ENCODE assay signal across 13 cellular contexts in genomic region chr2:22281033-22281432, GRCh38.
A peak's percentile ranks its signal among the peaks of the same experiment; 100 is the strongest.
DNase-seq lines count a peak whose midpoint lies in the region; ATAC-seq, FAIRE-seq and TF ChIP-seq lines count a peak whose summit lies in the region.
"Had no signal": no experiment of that assay in that cellular context is flagged by ENCODE, and none has a peak within 500 bp of the region (broad histone marks: within the 10 kb centered on the region; RNA-seq: fewer than 3 reads in every experiment).

No MANE protein-coding gene starts in this region.

- no peaks in the 10 kb centered on the region for H3K9me3 ChIP-seq in T-helper 17 cell (ENCODE audit: control insufficient read depth, low read length, poor library complexity, severe bottlenecking)

- no peak for TF ChIP-seq POLR2A in NB4 (IDR thresholded peaks at IDR 0.05; ENCODE audit: extremely low read depth, insufficient read length)

- DNase-seq in COLO829 (ENCODE audit: low spot score) (peak; percentile 46), NB4 (ENCODE audit: low read depth) (peak; percentile 10), NCI-H1930 (lab: John Stamatoyannopoulos, UW) (no peak), T-helper 17 cell (no peak)
- no peak for DNase-seq in activated CD4-positive, alpha-beta T cell treated with anti-CD3 and anti-CD28 coated beads for 1 hour
- DNase-seq: activated CD8-positive, alpha-beta T cell treated with anti-CD3 and anti-CD28 coated beads, Interleukin-2, amount 10 ng/mL, durations not matched to agents 7 days and 5 days; erythroblast; MM.1S; SW 1271 had no signal

- no peak overlapping the region for H3K4me3 Mint-ChIP-seq in T-helper 17 cell
- H3K4me3 Mint-ChIP-seq: activated CD8-positive, alpha-beta T cell treated with anti-CD3 and anti-CD28 coated beads, Interleukin-2, amount 10 ng/mL, durations not matched to agents 7 days and 5 days had no signal

- no peak overlapping the region for H3K27ac Mint-ChIP-seq in T-helper 17 cell
- H3K27ac Mint-ChIP-seq: activated CD8-positive, alpha-beta T cell treated with anti-CD3 and anti-CD28 coated beads, Interleukin-2, amount 10 ng/mL, durations not matched to agents 7 days and 5 days had no signal

- peak; percentile 65 for FAIRE-seq in islet of Langerhans (lab: Jason Lieb, UNC)

- no peaks in the 10 kb centered on the region for H3K27me3 Mint-ChIP-seq in T-helper 17 cell

- ATAC-seq in SK-N-SH treated with all-trans-retinoic acid at 6 μM for 48 hours, result no peak; the same call in 2 of the 3 replicates
- no peak for ATAC-seq in HG02981 (IDR thresholded peaks at IDR 0.05; ENCODE audit: unreplicated experiment)
- no peak for ATAC-seq in T-helper 17 cell
- ATAC-seq: activated CD8-positive, alpha-beta T cell treated with anti-CD3 and anti-CD28 coated beads, Interleukin-2, amount 10 ng/mL, durations not matched to agents 7 days and 5 days had no signal

- TF ChIP-seq CTCF in NB4 (IDR thresholded peaks at IDR 0.05; ENCODE audit: low read depth, low read length), result no peak

- no peaks in the 10 kb centered on the region for H3K36me3 Mint-ChIP-seq in T-helper 17 cell (ENCODE audit: low read depth)

- H3K4me1 Mint-ChIP-seq in T-helper 17 cell, result no peaks in the 10 kb centered on the region

- no peak overlapping the region for H3K4me3 ChIP-seq in NB4 (ENCODE audit: low read depth, low read length)
- H3K4me3 ChIP-seq: skin epidermis had no signal

TF ChIP-seq in SK-N-SH treated with all-trans-retinoic acid at 6 μM for 48 hours, 23 proteins besides CTCF, POLR2A, EP300 and RAD21:
- TF ChIP-seq ARNTL (CRISPR knock-in tag; IDR thresholded peaks at IDR 0.05; ENCODE audit: borderline replicate concordance, low read depth) (no peak), SNAI2 (CRISPR knock-in tag; IDR thresholded peaks at IDR 0.05) (no peak), CSRNP3 (CRISPR knock-in tag; IDR thresholded peaks at IDR 0.05) (no peak), OSR1 (CRISPR knock-in tag; IDR thresholded peaks at IDR 0.05) (no peak), CREB5 (CRISPR knock-in tag; IDR thresholded peaks at IDR 0.05; ENCODE audit: low read depth) (no peak), ZC3H10 (CRISPR knock-in tag; IDR thresholded peaks at IDR 0.05) (no peak), ZFP3 (CRISPR knock-in tag; IDR thresholded peaks at IDR 0.05) (peak; percentile 76), ESRRG (CRISPR knock-in tag; IDR thresholded peaks at IDR 0.05) (no peak), ZFP30 (CRISPR knock-in tag; IDR thresholded peaks at IDR 0.05) (no peak), CSDC2 (CRISPR knock-in tag; IDR thresholded peaks at IDR 0.05) (no peak), TOX (CRISPR knock-in tag; IDR thresholded peaks at IDR 0.05; ENCODE audit: borderline replicate concordance) (no peak), ZNF8 (CRISPR knock-in tag; IDR thresholded peaks at IDR 0.05) (no peak), POU6F1 (CRISPR knock-in tag; IDR thresholded peaks at IDR 0.05; ENCODE audit: borderline replicate concordance, low read depth) (no peak), BACH2 (CRISPR knock-in tag; IDR thresholded peaks at IDR 0.05; ENCODE audit: borderline replicate concordance) (no peak), PPARA (CRISPR knock-in tag; IDR thresholded peaks at IDR 0.05; ENCODE audit: borderline replicate concordance) (0 out of 2 replicates have a peak, but pooled peaks have one; percentile 25), GLIS3 (CRISPR knock-in tag; IDR thresholded peaks at IDR 0.05) (no peak), ISL1 (CRISPR knock-in tag; IDR thresholded peaks at IDR 0.05) (peak; percentile 40; the same call in 1 of the 2 replicates), ZNF565 (CRISPR knock-in tag; conservative IDR thresholded peaks at IDR 0.05; ENCODE audit: low read depth) (no peak), ZNF70 (CRISPR knock-in tag; IDR thresholded peaks at IDR 0.05) (no peak), RARB (CRISPR knock-in tag; IDR thresholded peaks at IDR 0.05) (no peak), TCF4 (CRISPR knock-in tag; IDR thresholded peaks at IDR 0.05; ENCODE audit: borderline replicate concordance) (peak; percentile 50; the same call in 1 of the 2 replicates)
- TF ChIP-seq, protein P1, sequence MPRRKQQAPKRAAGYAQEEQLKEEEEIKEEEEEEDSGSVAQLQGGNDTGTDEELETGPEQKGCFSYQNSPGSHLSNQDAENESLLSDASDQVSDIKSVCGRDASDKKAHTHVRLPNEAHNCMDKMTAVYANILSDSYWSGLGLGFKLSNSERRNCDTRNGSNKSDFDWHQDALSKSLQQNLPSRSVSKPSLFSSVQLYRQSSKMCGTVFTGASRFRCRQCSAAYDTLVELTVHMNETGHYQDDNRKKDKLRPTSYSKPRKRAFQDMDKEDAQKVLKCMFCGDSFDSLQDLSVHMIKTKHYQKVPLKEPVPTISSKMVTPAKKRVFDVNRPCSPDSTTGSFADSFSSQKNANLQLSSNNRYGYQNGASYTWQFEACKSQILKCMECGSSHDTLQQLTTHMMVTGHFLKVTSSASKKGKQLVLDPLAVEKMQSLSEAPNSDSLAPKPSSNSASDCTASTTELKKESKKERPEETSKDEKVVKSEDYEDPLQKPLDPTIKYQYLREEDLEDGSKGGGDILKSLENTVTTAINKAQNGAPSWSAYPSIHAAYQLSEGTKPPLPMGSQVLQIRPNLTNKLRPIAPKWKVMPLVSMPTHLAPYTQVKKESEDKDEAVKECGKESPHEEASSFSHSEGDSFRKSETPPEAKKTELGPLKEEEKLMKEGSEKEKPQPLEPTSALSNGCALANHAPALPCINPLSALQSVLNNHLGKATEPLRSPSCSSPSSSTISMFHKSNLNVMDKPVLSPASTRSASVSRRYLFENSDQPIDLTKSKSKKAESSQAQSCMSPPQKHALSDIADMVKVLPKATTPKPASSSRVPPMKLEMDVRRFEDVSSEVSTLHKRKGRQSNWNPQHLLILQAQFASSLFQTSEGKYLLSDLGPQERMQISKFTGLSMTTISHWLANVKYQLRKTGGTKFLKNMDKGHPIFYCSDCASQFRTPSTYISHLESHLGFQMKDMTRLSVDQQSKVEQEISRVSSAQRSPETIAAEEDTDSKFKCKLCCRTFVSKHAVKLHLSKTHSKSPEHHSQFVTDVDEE (CRISPR knock-in tag; IDR thresholded peaks at IDR 0.05), result no peak; the same call in none of the 2 replicates
- TF ChIP-seq, protein P2, sequence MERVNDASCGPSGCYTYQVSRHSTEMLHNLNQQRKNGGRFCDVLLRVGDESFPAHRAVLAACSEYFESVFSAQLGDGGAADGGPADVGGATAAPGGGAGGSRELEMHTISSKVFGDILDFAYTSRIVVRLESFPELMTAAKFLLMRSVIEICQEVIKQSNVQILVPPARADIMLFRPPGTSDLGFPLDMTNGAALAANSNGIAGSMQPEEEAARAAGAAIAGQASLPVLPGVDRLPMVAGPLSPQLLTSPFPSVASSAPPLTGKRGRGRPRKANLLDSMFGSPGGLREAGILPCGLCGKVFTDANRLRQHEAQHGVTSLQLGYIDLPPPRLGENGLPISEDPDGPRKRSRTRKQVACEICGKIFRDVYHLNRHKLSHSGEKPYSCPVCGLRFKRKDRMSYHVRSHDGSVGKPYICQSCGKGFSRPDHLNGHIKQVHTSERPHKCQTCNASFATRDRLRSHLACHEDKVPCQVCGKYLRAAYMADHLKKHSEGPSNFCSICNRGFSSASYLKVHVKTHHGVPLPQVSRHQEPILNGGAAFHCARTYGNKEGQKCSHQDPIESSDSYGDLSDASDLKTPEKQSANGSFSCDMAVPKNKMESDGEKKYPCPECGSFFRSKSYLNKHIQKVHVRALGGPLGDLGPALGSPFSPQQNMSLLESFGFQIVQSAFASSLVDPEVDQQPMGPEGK (CRISPR knock-in tag; IDR thresholded peaks at IDR 0.05; ENCODE audit: borderline replicate concordance), result no peak
TF ChIP-seq in SK-N-SH treated with all-trans-retinoic acid at 6 μM for 48 hours: peak in this region for 4.

Comparison
In these comparisons a context has a peak if more than half of its experiments do, and no peak if none do; other contexts are left out.
1. DNase-seq: peak in COLO829 (single experiment) and NB4 (single experiment); none in NCI-H1930 (0 of 2), activated CD4-positive, alpha-beta T cell treated with anti-CD3 and anti-CD28 coated beads for 1 hour (single experiment) and T-helper 17 cell (0 of 3).